Comparison of ENCODE assay signal across 2 cellular contexts in the genomic region with DNA sequence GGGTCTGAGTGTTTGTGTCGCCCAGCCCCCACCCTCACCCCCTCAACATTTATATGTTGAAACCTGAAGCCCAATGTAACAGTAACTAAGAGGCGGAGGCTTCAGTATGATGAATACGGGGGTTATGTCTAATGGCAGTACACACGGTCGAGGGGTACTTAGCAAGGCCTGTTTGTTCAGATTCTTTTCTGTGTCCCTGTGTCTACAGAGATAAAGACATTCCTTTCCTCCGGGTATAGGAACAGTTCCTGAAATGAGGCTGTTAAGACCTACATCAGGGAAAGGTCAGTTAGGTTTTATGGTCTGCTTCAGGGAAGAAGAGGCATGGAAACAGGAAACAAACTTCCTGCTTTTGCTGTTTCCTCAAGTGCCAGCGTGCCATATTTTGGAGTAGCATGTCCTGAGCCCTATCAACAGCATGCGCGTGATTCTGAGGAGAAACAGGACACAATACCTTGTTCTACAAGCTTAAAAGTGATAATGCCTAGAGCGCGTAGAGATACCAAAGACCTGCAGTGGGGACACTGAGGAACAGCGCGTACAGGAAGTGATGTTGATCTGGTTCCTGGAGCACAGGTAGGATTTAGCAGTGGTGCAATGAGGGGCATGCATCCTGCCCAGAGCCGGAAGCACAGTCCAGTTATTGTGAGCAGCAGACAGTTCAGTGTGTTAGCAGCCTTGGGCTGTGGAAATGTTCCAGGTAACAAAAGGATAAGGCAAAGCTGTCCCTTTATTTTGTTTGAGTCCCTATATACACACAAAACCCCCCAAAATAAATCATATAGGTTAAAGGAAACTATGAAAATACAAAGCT.
TF ChIP-seq lines count a peak whose summit lies in the region.

No MANE protein-coding gene starts in this region.

TF ChIP-seq in A549, 52 proteins besides CTCF, POLR2A, EP300 and RAD21:
- TF ChIP-seq, protein P1, sequence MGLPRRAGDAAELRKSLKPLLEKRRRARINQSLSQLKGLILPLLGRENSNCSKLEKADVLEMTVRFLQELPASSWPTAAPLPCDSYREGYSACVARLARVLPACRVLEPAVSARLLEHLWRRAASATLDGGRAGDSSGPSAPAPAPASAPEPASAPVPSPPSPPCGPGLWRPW (IDR thresholded peaks at IDR 0.05) = no peak
- no peak for TF ChIP-seq HEYL (CRISPR knock-in tag; IDR thresholded peaks at IDR 0.05)
- TF ChIP-seq ZNF302 (CRISPR knock-in tag; IDR thresholded peaks at IDR 0.05) = no peak
- no peak for TF ChIP-seq EHMT2 (IDR thresholded peaks at IDR 0.05; ENCODE audit: low read depth)
- no peak for TF ChIP-seq RFX5 (IDR thresholded peaks at IDR 0.05)
- TF ChIP-seq HOXB5 (CRISPR knock-in tag; IDR thresholded peaks at IDR 0.05) = no peak
- no peak for TF ChIP-seq MAZ (IDR thresholded peaks at IDR 0.05; ENCODE audit: borderline replicate concordance, low read depth, low read length)
- no peak for TF ChIP-seq HOXA7 (CRISPR knock-in tag; IDR thresholded peaks at IDR 0.05)
- TF ChIP-seq RCOR1 (IDR thresholded peaks at IDR 0.05; ENCODE audit: low read depth, low read length) = no peak
- no peak for TF ChIP-seq KDM1A (IDR thresholded peaks at IDR 0.05; ENCODE audit: low read depth)
- TF ChIP-seq MAFK (IDR thresholded peaks at IDR 0.05; ENCODE audit: partially characterized antibody) = no peak
- no peak for TF ChIP-seq FOSL2 (IDR thresholded peaks at IDR 0.05)
- no peak for TF ChIP-seq FOSL2 (CRISPR knock-in tag; IDR thresholded peaks at IDR 0.05)
- TF ChIP-seq, protein P2, sequence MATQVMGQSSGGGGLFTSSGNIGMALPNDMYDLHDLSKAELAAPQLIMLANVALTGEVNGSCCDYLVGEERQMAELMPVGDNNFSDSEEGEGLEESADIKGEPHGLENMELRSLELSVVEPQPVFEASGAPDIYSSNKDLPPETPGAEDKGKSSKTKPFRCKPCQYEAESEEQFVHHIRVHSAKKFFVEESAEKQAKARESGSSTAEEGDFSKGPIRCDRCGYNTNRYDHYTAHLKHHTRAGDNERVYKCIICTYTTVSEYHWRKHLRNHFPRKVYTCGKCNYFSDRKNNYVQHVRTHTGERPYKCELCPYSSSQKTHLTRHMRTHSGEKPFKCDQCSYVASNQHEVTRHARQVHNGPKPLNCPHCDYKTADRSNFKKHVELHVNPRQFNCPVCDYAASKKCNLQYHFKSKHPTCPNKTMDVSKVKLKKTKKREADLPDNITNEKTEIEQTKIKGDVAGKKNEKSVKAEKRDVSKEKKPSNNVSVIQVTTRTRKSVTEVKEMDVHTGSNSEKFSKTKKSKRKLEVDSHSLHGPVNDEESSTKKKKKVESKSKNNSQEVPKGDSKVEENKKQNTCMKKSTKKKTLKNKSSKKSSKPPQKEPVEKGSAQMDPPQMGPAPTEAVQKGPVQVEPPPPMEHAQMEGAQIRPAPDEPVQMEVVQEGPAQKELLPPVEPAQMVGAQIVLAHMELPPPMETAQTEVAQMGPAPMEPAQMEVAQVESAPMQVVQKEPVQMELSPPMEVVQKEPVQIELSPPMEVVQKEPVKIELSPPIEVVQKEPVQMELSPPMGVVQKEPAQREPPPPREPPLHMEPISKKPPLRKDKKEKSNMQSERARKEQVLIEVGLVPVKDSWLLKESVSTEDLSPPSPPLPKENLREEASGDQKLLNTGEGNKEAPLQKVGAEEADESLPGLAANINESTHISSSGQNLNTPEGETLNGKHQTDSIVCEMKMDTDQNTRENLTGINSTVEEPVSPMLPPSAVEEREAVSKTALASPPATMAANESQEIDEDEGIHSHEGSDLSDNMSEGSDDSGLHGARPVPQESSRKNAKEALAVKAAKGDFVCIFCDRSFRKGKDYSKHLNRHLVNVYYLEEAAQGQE (IDR thresholded peaks at IDR 0.05) = no peak
- no peak for TF ChIP-seq CBX8 (IDR thresholded peaks at IDR 0.05)

TF ChIP-seq in HepG2, 621 proteins besides CTCF, POLR2A, EP300 and RAD21:
- TF ChIP-seq TOPORS (CRISPR knock-in tag; IDR thresholded peaks at IDR 0.05) (no peak), ZNF7 (CRISPR knock-in tag; IDR thresholded peaks at IDR 0.05) (peak; percentile 56; the same call in 1 of the 2 replicates), FOXA1 (IDR thresholded peaks at IDR 0.05) (no peak), FOXA1 (CRISPR knock-in tag; IDR thresholded peaks at IDR 0.05) (0 out of 2 replicates have a peak, but pooled peaks have one; percentile 19)
- TF ChIP-seq, protein P3, sequence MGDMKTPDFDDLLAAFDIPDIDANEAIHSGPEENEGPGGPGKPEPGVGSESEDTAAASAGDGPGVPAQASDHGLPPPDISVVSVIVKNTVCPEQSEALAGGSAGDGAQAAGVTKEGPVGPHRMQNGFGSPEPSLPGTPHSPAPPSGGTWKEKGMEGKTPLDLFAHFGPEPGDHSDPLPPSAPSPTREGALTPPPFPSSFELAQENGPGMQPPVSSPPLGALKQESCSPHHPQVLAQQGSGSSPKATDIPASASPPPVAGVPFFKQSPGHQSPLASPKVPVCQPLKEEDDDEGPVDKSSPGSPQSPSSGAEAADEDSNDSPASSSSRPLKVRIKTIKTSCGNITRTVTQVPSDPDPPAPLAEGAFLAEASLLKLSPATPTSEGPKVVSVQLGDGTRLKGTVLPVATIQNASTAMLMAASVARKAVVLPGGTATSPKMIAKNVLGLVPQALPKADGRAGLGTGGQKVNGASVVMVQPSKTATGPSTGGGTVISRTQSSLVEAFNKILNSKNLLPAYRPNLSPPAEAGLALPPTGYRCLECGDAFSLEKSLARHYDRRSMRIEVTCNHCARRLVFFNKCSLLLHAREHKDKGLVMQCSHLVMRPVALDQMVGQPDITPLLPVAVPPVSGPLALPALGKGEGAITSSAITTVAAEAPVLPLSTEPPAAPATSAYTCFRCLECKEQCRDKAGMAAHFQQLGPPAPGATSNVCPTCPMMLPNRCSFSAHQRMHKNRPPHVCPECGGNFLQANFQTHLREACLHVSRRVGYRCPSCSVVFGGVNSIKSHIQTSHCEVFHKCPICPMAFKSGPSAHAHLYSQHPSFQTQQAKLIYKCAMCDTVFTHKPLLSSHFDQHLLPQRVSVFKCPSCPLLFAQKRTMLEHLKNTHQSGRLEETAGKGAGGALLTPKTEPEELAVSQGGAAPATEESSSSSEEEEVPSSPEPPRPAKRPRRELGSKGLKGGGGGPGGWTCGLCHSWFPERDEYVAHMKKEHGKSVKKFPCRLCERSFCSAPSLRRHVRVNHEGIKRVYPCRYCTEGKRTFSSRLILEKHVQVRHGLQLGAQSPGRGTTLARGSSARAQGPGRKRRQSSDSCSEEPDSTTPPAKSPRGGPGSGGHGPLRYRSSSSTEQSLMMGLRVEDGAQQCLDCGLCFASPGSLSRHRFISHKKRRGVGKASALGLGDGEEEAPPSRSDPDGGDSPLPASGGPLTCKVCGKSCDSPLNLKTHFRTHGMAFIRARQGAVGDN (CRISPR knock-in tag; IDR thresholded peaks at IDR 0.05) = no peak
